ENCODE assay signal across 28 cellular contexts in the genomic region with DNA sequence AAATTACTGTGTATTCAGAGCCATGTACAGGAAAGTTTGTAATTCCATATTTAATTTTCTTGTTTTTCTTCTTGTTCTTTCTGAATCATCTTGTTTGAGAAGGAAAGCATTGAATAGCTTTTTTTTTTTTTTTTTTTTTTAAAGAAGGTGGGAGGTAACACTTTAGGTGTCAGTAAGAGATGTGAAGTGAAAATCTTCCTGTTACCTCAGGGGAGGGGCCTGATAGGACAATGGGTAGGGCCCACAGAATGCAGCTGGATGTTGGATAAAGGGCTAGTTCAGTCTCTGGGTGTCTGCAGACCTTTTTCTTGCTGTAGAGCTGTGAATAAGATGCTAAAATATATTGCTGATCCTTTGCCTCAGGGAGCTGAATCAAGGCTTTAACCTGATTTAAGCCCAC.
"Had no signal": no experiment of that assay in that cellular context is flagged by ENCODE, and none has a peak within 500 bp of the region (broad histone marks: within the 10 kb centered on the region; RNA-seq: fewer than 3 reads in every experiment).

No MANE protein-coding gene starts in this region.

- H3K4me1 ChIP-seq: colonic mucosa, esophagus squamous epithelium, foreskin keratinocyte, gastrocnemius medialis, heart right ventricle had no signal

- H3K27ac Mint-ChIP-seq: dendritic cell treated with granulocyte-macrophage colony-stimulating factor and Interleukin-4, amounts not matched to agents 40 ng/mL and 50 ng/mL, for 4 days; effector memory CD8-positive, alpha-beta T cell; endodermal cell had no signal

- DNase-seq: colonic mucosa; cortex of kidney; dermis blood vessel endothelial cell; dorsolateral prefrontal cortex; effector CD4-positive, alpha-beta T cell; effector CD8-positive, alpha-beta T cell; effector memory CD4-positive, alpha-beta T cell; effector memory CD8-positive, alpha-beta T cell; endodermal cell; erythroblast; esophagus squamous epithelium; foreskin fibroblast; foreskin keratinocyte; foreskin melanocyte; gastrocnemius medialis; glutamatergic neuron; heart left ventricle; heart right ventricle had no signal

- H3K36me3 ChIP-seq: colonic mucosa, esophagus muscularis mucosa, esophagus squamous epithelium, gastrocnemius medialis, gastroesophageal sphincter, heart left ventricle, heart right ventricle had no signal

- H3K9me3 Mint-ChIP-seq: dendritic cell treated with granulocyte-macrophage colony-stimulating factor and Interleukin-4, amounts not matched to agents 40 ng/mL and 50 ng/mL, for 4 days; effector memory CD8-positive, alpha-beta T cell; endodermal cell had no signal

- ATAC-seq: effector memory CD8-positive, alpha-beta T cell; esophagus mucosa; foreskin keratinocyte; gastrocnemius medialis; gastroesophageal sphincter; heart left ventricle; heart right ventricle had no signal

- H3K27ac ChIP-seq: colonic mucosa, coronary artery, epithelial cell of prostate, esophagus muscularis mucosa, esophagus squamous epithelium, foreskin keratinocyte, gastrocnemius medialis, gastroesophageal sphincter, heart left ventricle, heart right ventricle had no signal

- H3K27me3 ChIP-seq: colonic mucosa, dorsolateral prefrontal cortex, esophagus muscularis mucosa, esophagus squamous epithelium, gastrocnemius medialis, gastroesophageal sphincter, heart right ventricle had no signal

- FAIRE-seq: colon, endometrium, endothelial cell of umbilical vein, frontal cortex had no signal

- H3K9me3 ChIP-seq: colonic mucosa, esophagus muscularis mucosa, esophagus squamous epithelium, gastrocnemius medialis, gastroesophageal sphincter, heart left ventricle, heart right ventricle had no signal

- H3K4me3 Mint-ChIP-seq: dendritic cell treated with granulocyte-macrophage colony-stimulating factor and Interleukin-4, amounts not matched to agents 40 ng/mL and 50 ng/mL, for 4 days; effector memory CD8-positive, alpha-beta T cell; endodermal cell had no signal

- H3K4me3 ChIP-seq: colonic mucosa, coronary artery, dorsolateral prefrontal cortex, esophagus muscularis mucosa, esophagus squamous epithelium, gastrocnemius medialis, gastroesophageal sphincter, heart left ventricle, heart right ventricle had no signal
